Comparison of ENCODE assay signal across 14 cellular contexts in genomic region chr5:125316913-125317545, GRCh38.
DNase-seq lines count a peak whose midpoint lies in the region; ATAC-seq, FAIRE-seq and TF ChIP-seq lines count a peak whose summit lies in the region.
"Had no signal": no experiment of that assay in that cellular context is flagged by ENCODE, and none has a peak within 500 bp of the region (broad histone marks: within the 10 kb centered on the region; RNA-seq: fewer than 3 reads in every experiment).

No MANE protein-coding gene starts in this region.

- H3K4me1 ChIP-seq in spleen = no peaks in the 10 kb centered on the region

- ATAC-seq in HG03108 (IDR thresholded peaks at IDR 0.05; ENCODE audit: unreplicated experiment) = no peak
- ATAC-seq: natural killer cell had no signal

- TF ChIP-seq POLR2A in spleen (IDR thresholded peaks at IDR 0.05) (no peak), lower leg skin (IDR thresholded peaks at IDR 0.05) (no peak)

- H3K9me3 ChIP-seq in spleen = peaks cover 0 to 24% (median 14%) of the 10 kb centered on the region in 8 donors

- no peaks in the 10 kb centered on the region for H3K27me3 ChIP-seq in spleen (replicated peaks in 1 of 7)

- H3K36me3 ChIP-seq in spleen = no peaks in the 10 kb centered on the region

- H3K27ac ChIP-seq in spleen = no peak overlapping the region
- H3K27ac ChIP-seq: RWPE1 had no signal

- 80 to 91% (median 84%) methylated on average over 7 of the region's 7 CpGs for WGBS in spleen, 5 donors
- WGBS in lower leg skin, 2 donors = 66 to 75% methylated on average over 7 of the region's 7 CpGs

- intact Hi-C loops in spleen (cut with DNase I; ENCODE audit: low total_unique reads) = no loop called here
- intact Hi-C loops in lower leg skin (cut with DNase I; ENCODE audit: low total_unique reads) = no loop called here

- TF ChIP-seq CTCF in GM20000 (IDR thresholded peaks at IDR 0.05; ENCODE audit: extremely low read depth, missing control alignments) = no peak
- no peak for TF ChIP-seq CTCF in spleen (IDR thresholded peaks at IDR 0.05 in 8 of 11, conservative IDR thresholded peaks at IDR 0.05 in 3 of 11)
- no peak for TF ChIP-seq CTCF in lower leg skin (IDR thresholded peaks at IDR 0.05)

- DNase-seq in DMS 273 (lab: John Stamatoyannopoulos, UW; ENCODE audit: unreplicated experiment) (peak; percentile 89), NCI-H1092 treated with DMSO at 0.1 percent for 48 hours (lab: John Stamatoyannopoulos, UW) (peak; percentile 96), NCI-H82 (lab: John Stamatoyannopoulos, UW) (peak; percentile 79), GM20000 (ENCODE audit: low spot score) (no peak), spleen (no peak), lower leg skin (ENCODE audit: low spot score in 2 of 2) (no peak)
- DNase-seq: activated naive CD8-positive, alpha-beta T cell treated with anti-CD3 and anti-CD28 coated beads for 36 hours; natural killer cell; stimulated activated CD4-positive, alpha-beta T cell treated with anti-CD3 and anti-CD28 coated beads, Interleukin-12 subunit alpha, Interleukin-12 subunit beta, amount 100 ng/mL, for 4 hours had no signal

- no peak overlapping the region for H3K4me3 ChIP-seq in spleen
- H3K4me3 ChIP-seq in lower leg skin (ENCODE audit: low read depth, poor library complexity, severe bottlenecking) = no peak overlapping the region

- FAIRE-seq in islet of Langerhans (lab: Jason Lieb, UNC) = peak; percentile 96
- FAIRE-seq: colon, TTC549 had no signal

Comparison
In these comparisons a context has a peak if more than half of its experiments do, and no peak if none do; other contexts are left out.
1. DNase-seq: peak in DMS 273 (single experiment), NCI-H1092 treated with DMSO at 0.1 percent for 48 hours (single experiment) and NCI-H82 (single experiment); none in GM20000 (single experiment), spleen (single experiment) and lower leg skin (0 of 2).